Comparison of ENCODE assay signal across 11 cellular contexts in the genomic region with DNA sequence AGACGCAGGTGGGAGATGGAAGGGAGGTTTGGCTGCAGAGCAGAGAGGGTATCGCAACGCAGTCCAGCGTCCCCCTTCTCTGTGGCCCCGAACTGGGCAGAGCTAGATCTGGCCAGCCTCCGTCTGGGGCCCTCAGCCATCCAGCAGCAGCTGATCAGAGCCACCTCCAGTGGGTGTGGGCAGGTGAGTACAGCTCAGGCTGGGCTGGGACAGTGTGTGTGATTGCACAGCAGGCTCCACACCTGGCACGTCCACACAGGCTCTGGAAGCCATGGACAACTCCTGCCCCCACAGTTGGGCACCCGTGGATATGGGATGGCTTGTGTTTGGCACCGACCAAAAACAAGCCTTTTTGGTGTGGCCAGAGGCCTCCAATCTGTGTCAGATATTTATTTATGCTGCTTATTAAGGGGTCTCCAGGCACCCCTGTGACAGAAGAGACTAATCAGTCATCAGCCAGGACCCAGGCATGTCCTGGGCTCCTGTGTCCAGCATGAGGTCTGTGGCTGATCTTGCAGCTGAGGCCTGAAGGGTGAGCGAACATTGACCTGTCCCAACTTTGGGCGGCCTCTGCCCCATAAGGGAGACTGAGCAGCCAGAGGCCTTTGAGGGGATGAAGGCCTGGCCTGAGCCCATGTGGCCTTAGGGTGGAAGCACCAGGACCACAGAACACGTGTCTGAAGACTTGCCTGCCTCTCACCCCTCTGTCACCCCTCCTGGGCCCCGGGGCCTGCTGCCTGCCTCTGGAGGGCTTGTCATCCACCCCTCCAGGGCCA. TPM values are rescaled to one million over a fixed set of nuclear protein-coding genes. Genes with fewer than 3 reads are reported as not detected.
DNase-seq lines count a peak whose midpoint lies in the region; ATAC-seq, FAIRE-seq and TF ChIP-seq lines count a peak whose summit lies in the region.
"Had no signal": no experiment of that assay in that cellular context is flagged by ENCODE, and none has a peak within 500 bp of the region (broad histone marks: within the 10 kb centered on the region; RNA-seq: fewer than 3 reads in every experiment).

No MANE protein-coding gene starts in this region.

- H3K4me1 ChIP-seq in CD8-positive, alpha-beta T cell (ENCODE audit: insufficient read depth, low read length) = peaks cover 19% of the 10 kb centered on the region
- no peaks in the 10 kb centered on the region; a peak in 1 of 7 replicates for H3K4me1 ChIP-seq in H1 (replicated peaks in 1 of 4; ENCODE audit: control insufficient read depth in 3 of 4, insufficient read depth in 4 of 4, low read length in 3 of 4)
- peaks cover 21% of the 10 kb centered on the region for H3K4me1 ChIP-seq in rectal smooth muscle tissue (ENCODE audit: control insufficient read depth, insufficient read depth, low read length)

- H3K27ac Mint-ChIP-seq in CD8-positive, alpha-beta T cell = peak overlapping the region; percentile 49

- no peak overlapping the region for H2AK5ac ChIP-seq in H1 (ENCODE audit: low read depth, low read length)

- no peak for TF ChIP-seq RAD21 in H1 (IDR thresholded peaks at IDR 0.05 in 1 of 2, conservative IDR thresholded peaks at IDR 0.05 in 1 of 2; ENCODE audit: low read depth in 2 of 2, low read length in 2 of 2)

- TF ChIP-seq CTCF in CD8-positive, alpha-beta T cell (IDR thresholded peaks at IDR 0.05) = no peak
- TF ChIP-seq CTCF in RWPE1 (conservative IDR thresholded peaks at IDR 0.05; ENCODE audit: low read depth) (no peak), H1 (IDR thresholded peaks at IDR 0.05; ENCODE audit: control extremely low read depth in 1 of 3, insufficient read depth in 1 of 3, low read depth in 1 of 3, low read length in 3 of 3) (no peak)

- no peaks in the 10 kb centered on the region for H3K9me3 Mint-ChIP-seq in CD8-positive, alpha-beta T cell

- H3K4me2 ChIP-seq in H1 (ENCODE audit: insufficient read depth in 1 of 2, low read depth in 2 of 2, low read length in 2 of 2) = no peak overlapping the region

- peak overlapping the region; percentile 55 for H3K27ac ChIP-seq in CD8-positive, alpha-beta T cell (ENCODE audit: low read depth, low read length)
- H3K27ac ChIP-seq in RWPE1 = peak overlapping the region; percentile 61
- H3K27ac ChIP-seq in H1 (ENCODE audit: low read depth, low read length) = no peak overlapping the region
- peak overlapping the region; percentile 80 for H3K27ac ChIP-seq in rectal smooth muscle tissue (ENCODE audit: low read depth, low read length)

- peak overlapping the region; percentile 92 for H3K4ac ChIP-seq in H1 (replicated peaks; ENCODE audit: insufficient read length, low read depth, low read length)

- no peaks in the 10 kb centered on the region for H3K27me3 ChIP-seq in CD8-positive, alpha-beta T cell (ENCODE audit: insufficient read depth, low read length)
- H3K27me3 ChIP-seq in H1 (replicated peaks in 1 of 4; ENCODE audit: control insufficient read depth in 3 of 4, extremely low read depth in 1 of 4, insufficient read depth in 3 of 4, low read length in 3 of 4) (no peaks in the 10 kb centered on the region), rectal smooth muscle tissue (ENCODE audit: control insufficient read depth, insufficient read depth, low read length) (no peaks in the 10 kb centered on the region)

- H2BK15ac ChIP-seq in H1 (ENCODE audit: low read length) = no peak overlapping the region

- intact Hi-C loops in CD8-positive, alpha-beta T cell (cut with DNase I, micrococcal nuclease) = loop anchor here (1.0 to 2.0 kb wide), 3 partner anchors 57 to 122 kb away; a partner anchor contains a TSS

- H3K4me1 Mint-ChIP-seq in CD8-positive, alpha-beta T cell (ENCODE audit: low read depth) = peaks cover 15% of the 10 kb centered on the region

- no peaks in the 10 kb centered on the region for H3K79me2 ChIP-seq in H1 (ENCODE audit: control insufficient read depth in 1 of 2, insufficient read depth in 2 of 2, low read length in 2 of 2)

- DNase-seq in CD8-positive, alpha-beta T cell = no peak
- no peak for DNase-seq in RWPE1 (ENCODE audit: low spot score)
- DNase-seq in H1 (ENCODE audit: low read depth in 1 of 2, low spot score in 2 of 2) = no peak
- no peak for DNase-seq in Kasumi-1 (lab: John Stamatoyannopoulos, UW)
- DNase-seq in RCC 7860 (ENCODE audit: low spot score) = no peak
- no peak for DNase-seq in activated CD4-positive, CD25-positive, alpha-beta regulatory T cell treated with anti-CD3 and anti-CD28 coated beads, Interleukin-2, amount 50 U/mL, for 72 hours
- DNase-seq: activated gamma-delta T cell, NCI-H187 had no signal

- 0 out of 2 replicates have a peak overlapping the region, but pooled peaks have one; percentile 21 for H2BK5ac ChIP-seq in H1 (ENCODE audit: low read depth, low read length)

- CTCF ChIA-PET in CD8-positive, alpha-beta T cell (lab: Charles Lee) = interaction anchor here (1.0 to 6.8 kb wide), 11 partner anchors 8 to 603 kb away, joined by 3 to 132 read pairs (median 4); no protein-coding TSS in a partner anchor
- CTCF ChIA-PET in RWPE1 (lab: Yijun Ruan, JAX) (interaction anchor here (1.0 kb wide), 1 partner anchor 12 kb away, joined by 3 read pairs; no protein-coding TSS in a partner anchor), H1 (lab: Charles Lee; ENCODE audit: partially characterized antibody) (interaction anchor here (0.9 to 4.8 kb wide), 27 partner anchors 7 to 234 kb away, joined by 3 to 52 read pairs (median 4); a partner anchor contains a TSS)

- no peak overlapping the region for H3K23ac ChIP-seq in H1 (ENCODE audit: insufficient read length)

- peak; percentile 23 to 63; a peak in 1 of 3 replicates for TF ChIP-seq POLR2A in H1 (IDR thresholded peaks at IDR 0.05; ENCODE audit: control extremely low read depth in 1 of 2, low read depth in 2 of 2, low read length in 2 of 2)

- no peak overlapping the region for H3K4me3 Mint-ChIP-seq in CD8-positive, alpha-beta T cell

- no peak overlapping the region for H2BK120ac ChIP-seq in H1 (replicated peaks; ENCODE audit: low read depth, low read length)

- no peaks in the 10 kb centered on the region for H3K27me3 Mint-ChIP-seq in CD8-positive, alpha-beta T cell (ENCODE audit: low read depth)

- no peak overlapping the region for H2BK20ac ChIP-seq in H1 (ENCODE audit: low read length)

- H3K56ac ChIP-seq in H1 (replicated peaks; ENCODE audit: insufficient read length, low read depth, low read length) = no peak overlapping the region

- ATAC-seq in CD8-positive, alpha-beta T cell = no peak
- no peak for ATAC-seq in HG03460 (IDR thresholded peaks at IDR 0.05; ENCODE audit: unreplicated experiment)

- peaks cover 64% of the 10 kb centered on the region for H3K36me3 Mint-ChIP-seq in CD8-positive, alpha-beta T cell

- no peaks in the 10 kb centered on the region for H3K23me2 ChIP-seq in H1 (ENCODE audit: low read depth, low read length)

- H3K9ac ChIP-seq in H1 (replicated peaks in 1 of 4; ENCODE audit: extremely low read depth in 1 of 4, low read depth in 3 of 4, low read length in 3 of 4) = no peak overlapping the region
- no peak overlapping the region for H3K9ac ChIP-seq in rectal smooth muscle tissue (ENCODE audit: low read length)

- peaks cover 52% of the 10 kb centered on the region for H3K36me3 ChIP-seq in CD8-positive, alpha-beta T cell (ENCODE audit: insufficient read depth, low read length)
- H3K36me3 ChIP-seq in H1 (ENCODE audit: control insufficient read depth in 2 of 4, insufficient read depth in 4 of 4, low read length in 3 of 4) (peaks cover 18 to 44% (median 28%) of the 10 kb centered on the region in 4 experiments), rectal smooth muscle tissue (ENCODE audit: control insufficient read depth, insufficient read depth, low read length) (peaks cover 49% of the 10 kb centered on the region)

- no peak overlapping the region for H3K18ac ChIP-seq in H1 (ENCODE audit: extremely low read depth, low read length)

- WGBS in H1 (ENCODE audit: extremely low coverage in 1 of 2, insufficient coverage in 1 of 2, insufficient read length in 1 of 2, insufficient replicate concordance in 2 of 2, low coverage in 1 of 2, low lambda C conversion rate in 2 of 2, missing lambda C conversion rate in 1 of 2), 2 experiments = 96% methylated on average over 13 of the region's 13 CpGs; no CpG with 5 or more reads in 1 of the 2 experiments

- H3K79me1 ChIP-seq in H1 (ENCODE audit: low read depth, low read length) = no peaks in the 10 kb centered on the region

- peaks cover 12 to 23% of the 10 kb centered on the region in 2 experiments for H4K20me1 ChIP-seq in H1 (replicated peaks in 1 of 2; ENCODE audit: control insufficient read depth in 1 of 2, insufficient read depth in 2 of 2, low read length in 2 of 2)

- no peak overlapping the region for H2BK12ac ChIP-seq in H1 (ENCODE audit: low read depth, low read length)

- H3K4me3 ChIP-seq in CD8-positive, alpha-beta T cell (ENCODE audit: low read depth, low read length) = no peak overlapping the region
- H3K4me3 ChIP-seq in H1 (ENCODE audit: extremely low read depth in 1 of 4, insufficient read depth in 2 of 4, low read depth in 3 of 4, low read length in 4 of 4) (no peak overlapping the region), rectal smooth muscle tissue (ENCODE audit: low read length) (no peak overlapping the region)
- H3K4me3 ChIP-seq: mucosa of descending colon had no signal

- POLR2A ChIA-PET in CD8-positive, alpha-beta T cell (lab: Charles Lee) = interaction anchor here (0.6 to 3.4 kb wide), 6 partner anchors 18 to 146 kb away, joined by 3 to 14 read pairs (median 4); a partner anchor contains a TSS
- POLR2A ChIA-PET in RWPE1 (lab: Yijun Ruan, JAX; ENCODE audit: low non-redundant PET) (no interaction called here), H1 (lab: Charles Lee; ENCODE audit: partially characterized antibody) (interaction anchor here (0.5 to 4.0 kb wide), 18 partner anchors 7 to 235 kb away, joined by 3 to 22 read pairs (median 4); a partner anchor contains a TSS)

- no peak for TF ChIP-seq EP300 in H1 (IDR thresholded peaks at IDR 0.05; ENCODE audit: borderline replicate concordance in 1 of 2, low read depth in 2 of 2, low read length in 2 of 2)

- peak overlapping the region; percentile 53; the same call in 1 of the 2 replicates for H4K8ac ChIP-seq in H1 (ENCODE audit: extremely low read depth, insufficient read depth, low read length)

- H3K14ac ChIP-seq in H1 (ENCODE audit: insufficient read length) = no peak overlapping the region

- FAIRE-seq in H1 (lab: Jason Lieb, UNC) (no peak), RCC 7860 (lab: Jason Lieb, UNC) (no peak)

- no peak overlapping the region for H4K5ac ChIP-seq in H1 (ENCODE audit: insufficient read length, low read depth, low read length)

- H4K91ac ChIP-seq in H1 (replicated peaks; ENCODE audit: insufficient read length, low read length) = no peak overlapping the region

- no peak overlapping the region for H2AFZ ChIP-seq in H1 (ENCODE audit: low read length)

- H3K9me3 ChIP-seq in CD8-positive, alpha-beta T cell (ENCODE audit: low read length) = no peaks in the 10 kb centered on the region
- H3K9me3 ChIP-seq in H1 (ENCODE audit: insufficient read depth in 2 of 2, low read depth in 1 of 2, low read length in 1 of 2) = no peaks in the 10 kb centered on the region
- H3K9me3 ChIP-seq: mucosa of descending colon had no signal

RNA-seq across cellular contexts. Expression of a gene that starts 18.6 kb away (rescaled TPM):
- total RNA-seq in CD8-positive, alpha-beta T cell = 10 to 100 TPM; 11.2 to 11.7 TPM
- total RNA-seq in H1 (2021; fragmentation: NEBNext Ultra II Directional; extraction: Animal tissue kit (Norgen Biotek cat#: 25700)) = 34.5 and 39.2 TPM in 2 replicates
- 29.7 and 34.0 TPM in 2 replicates for polyA plus RNA-seq in H1 (2011; rRNA removed)
- 31.1 TPM for polyA plus RNA-seq in H1 (2011; cell fraction: cytosol; rRNA removed)
- polyA plus RNA-seq in H1 (2011; cell fraction: nucleus; rRNA removed) = 26.9 TPM
- polyA plus RNA-seq in H1 (2012, experiment 1 of 2) = 25.7 to 32.5 TPM (median 29.8 TPM) in 4 replicates
- 20.3 TPM for polyA plus RNA-seq in H1 (2012, experiment 2 of 2)
- 15.7 TPM for polyA plus RNA-seq in H1 (2013, experiment 1 of 2)
- polyA plus RNA-seq in H1 (2013, experiment 2 of 2) = 16.1 TPM
- 36.6 and 42.9 TPM in 2 replicates for polyA minus RNA-seq in H1 (2011; rRNA and poly(A)+ RNA removed)
- 14.5 TPM for polyA minus RNA-seq in H1 (2011; cell fraction: cytosol; rRNA and poly(A)+ RNA removed)
- 24.5 TPM for polyA minus RNA-seq in H1 (2011; cell fraction: nucleus; rRNA and poly(A)+ RNA removed)

RNA-seq across cellular contexts. Expression of a gene that starts 35.2 kb away (rescaled TPM):
- total RNA-seq in CD8-positive, alpha-beta T cell = not detected
- 2.3 and 2.6 TPM in 2 replicates for total RNA-seq in H1 (2021; fragmentation: NEBNext Ultra II Directional; extraction: Animal tissue kit (Norgen Biotek cat#: 25700))
- polyA plus RNA-seq in H1 (2011; rRNA removed) = 2.0 and 3.2 TPM in 2 replicates
- 2.0 TPM for polyA plus RNA-seq in H1 (2011; cell fraction: cytosol; rRNA removed)
- polyA plus RNA-seq in H1 (2011; cell fraction: nucleus; rRNA removed) = 7.0 TPM
- polyA plus RNA-seq in H1 (2012, experiment 1 of 2) = 0.91 to 2.2 TPM (median 2.0 TPM) in 4 replicates
- polyA plus RNA-seq in H1 (2012, experiment 2 of 2) = 1.6 TPM
- polyA plus RNA-seq in H1 (2013, experiment 1 of 2) = 2.2 TPM
- polyA plus RNA-seq in H1 (2013, experiment 2 of 2) = 1.9 TPM
- 0.56 and 0.88 TPM in 2 replicates for polyA minus RNA-seq in H1 (2011; rRNA and poly(A)+ RNA removed)
- polyA minus RNA-seq in H1 (2011; cell fraction: cytosol; rRNA and poly(A)+ RNA removed) = 0.66 TPM
- polyA minus RNA-seq in H1 (2011; cell fraction: nucleus; rRNA and poly(A)+ RNA removed) = 1.4 TPM

RNA-seq across cellular contexts. Expression of a gene that starts 56.7 kb away (rescaled TPM):
- total RNA-seq in CD8-positive, alpha-beta T cell = 10 to 100 TPM; 83.7 to 95.2 TPM
- 72.4 and 75.4 TPM in 2 replicates for total RNA-seq in H1 (2021; fragmentation: NEBNext Ultra II Directional; extraction: Animal tissue kit (Norgen Biotek cat#: 25700))
- 52.8 and 74.1 TPM in 2 replicates for polyA plus RNA-seq in H1 (2011; rRNA removed)
- polyA plus RNA-seq in H1 (2011; cell fraction: cytosol; rRNA removed) = 36.2 TPM
- 102 TPM for polyA plus RNA-seq in H1 (2011; cell fraction: nucleus; rRNA removed)
- 54.7 to 79.7 TPM (median 75.7 TPM) in 4 replicates for polyA plus RNA-seq in H1 (2012, experiment 1 of 2)
- 75.0 TPM for polyA plus RNA-seq in H1 (2012, experiment 2 of 2)
- 62.2 TPM for polyA plus RNA-seq in H1 (2013, experiment 1 of 2)
- 53.8 TPM for polyA plus RNA-seq in H1 (2013, experiment 2 of 2)
- 33.8 and 43.9 TPM in 2 replicates for polyA minus RNA-seq in H1 (2011; rRNA and poly(A)+ RNA removed)
- polyA minus RNA-seq in H1 (2011; cell fraction: cytosol; rRNA and poly(A)+ RNA removed) = 27.0 TPM
- polyA minus RNA-seq in H1 (2011; cell fraction: nucleus; rRNA and poly(A)+ RNA removed) = 42.1 TPM

RNA-seq across cellular contexts. Expression of a gene that starts 57.1 kb away (rescaled TPM):
- total RNA-seq in CD8-positive, alpha-beta T cell = 10 to 100 TPM; 52.9 to 57.4 TPM
- 109 and 135 TPM in 2 replicates for total RNA-seq in H1 (2021; fragmentation: NEBNext Ultra II Directional; extraction: Animal tissue kit (Norgen Biotek cat#: 25700))
- polyA plus RNA-seq in H1 (2011; rRNA removed) = 96.7 and 119 TPM in 2 replicates
- polyA plus RNA-seq in H1 (2011; cell fraction: cytosol; rRNA removed) = 134 TPM
- 46.8 TPM for polyA plus RNA-seq in H1 (2011; cell fraction: nucleus; rRNA removed)
- 104 to 127 TPM (median 122 TPM) in 4 replicates for polyA plus RNA-seq in H1 (2012, experiment 1 of 2)
- polyA plus RNA-seq in H1 (2012, experiment 2 of 2) = 152 TPM
- polyA plus RNA-seq in H1 (2013, experiment 1 of 2) = 72.0 TPM
- polyA plus RNA-seq in H1 (2013, experiment 2 of 2) = 66.9 TPM
- polyA minus RNA-seq in H1 (2011; rRNA and poly(A)+ RNA removed) = 48.6 and 53.7 TPM in 2 replicates
- polyA minus RNA-seq in H1 (2011; cell fraction: cytosol; rRNA and poly(A)+ RNA removed) = 24.6 TPM
- 29.1 TPM for polyA minus RNA-seq in H1 (2011; cell fraction: nucleus; rRNA and poly(A)+ RNA removed)
